In genomic region chr6:46992391-46992790, GRCh38 we compare ENCODE assay signal across 4 cellular contexts. TPM values are rescaled to one million over a fixed set of nuclear protein-coding genes. Genes with fewer than 3 reads are reported as not detected.
"Had no signal": no experiment of that assay in that cellular context is flagged by ENCODE, and none has a peak within 500 bp of the region (broad histone marks: within the 10 kb centered on the region; RNA-seq: fewer than 3 reads in every experiment).

No MANE protein-coding gene starts in this region.

RNA-seq across cellular contexts. Expression of gene ADGRF1, which starts 49.7 kb away (rescaled TPM):
- total RNA-seq: GM23248, H7, IMR-90, K562 had no signal
- polyA plus RNA-seq: GM23248, IMR-90, K562 had no signal
